Comparison of ENCODE assay signal across 1 cellular context in the genomic region with DNA sequence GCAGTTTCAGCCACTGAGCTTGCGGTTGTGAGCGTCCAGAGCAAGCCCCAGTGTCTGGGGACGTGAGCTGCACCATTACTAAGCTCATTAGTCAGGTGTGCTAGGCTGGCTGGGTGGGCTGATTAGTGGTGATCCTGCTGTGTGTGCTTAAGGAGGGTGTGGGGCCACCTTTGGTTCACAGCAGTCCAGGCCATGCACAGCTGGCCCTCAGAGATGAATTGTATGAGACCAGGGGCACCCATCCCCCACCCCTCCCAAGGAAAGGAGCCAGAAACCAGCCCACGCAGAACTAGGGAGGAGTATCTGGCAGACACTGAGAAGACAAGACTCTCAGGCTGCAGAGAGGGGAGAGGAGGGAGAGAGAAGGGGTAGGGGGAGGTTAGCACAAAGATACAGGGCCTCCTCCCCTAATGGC.
TF ChIP-seq lines count a peak whose summit lies in the region.

No MANE protein-coding gene starts in this region.

TF ChIP-seq in K562, 482 proteins besides CTCF, POLR2A, EP300 and RAD21 (continued from another document and continues in another):
- TF ChIP-seq, protein P1, sequence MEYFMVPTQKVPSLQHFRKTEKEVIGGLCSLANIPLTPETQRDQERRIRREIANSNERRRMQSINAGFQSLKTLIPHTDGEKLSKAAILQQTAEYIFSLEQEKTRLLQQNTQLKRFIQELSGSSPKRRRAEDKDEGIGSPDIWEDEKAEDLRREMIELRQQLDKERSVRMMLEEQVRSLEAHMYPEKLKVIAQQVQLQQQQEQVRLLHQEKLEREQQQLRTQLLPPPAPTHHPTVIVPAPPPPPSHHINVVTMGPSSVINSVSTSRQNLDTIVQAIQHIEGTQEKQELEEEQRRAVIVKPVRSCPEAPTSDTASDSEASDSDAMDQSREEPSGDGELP (CRISPR knock-in tag; IDR thresholded peaks at IDR 0.05; ENCODE audit: borderline replicate concordance): peak; percentile 92
- TF ChIP-seq DACH1 (IDR thresholded peaks at IDR 0.05; ENCODE audit: partially characterized antibody) (peak; percentile 94), ESRRA (IDR thresholded peaks at IDR 0.05; ENCODE audit: borderline replicate concordance, low read depth) (no peak), LARP7 (IDR thresholded peaks at IDR 0.05) (no peak), POU5F1 (IDR thresholded peaks at IDR 0.05; ENCODE audit: borderline replicate concordance, low read depth, low read length, partially characterized antibody) (no peak), CTBP1 (IDR thresholded peaks at IDR 0.05; ENCODE audit: borderline replicate concordance) (peak; percentile 42; the same call in 1 of the 2 replicates), ZBTB1 (CRISPR knock-in tag; IDR thresholded peaks at IDR 0.05; ENCODE audit: borderline replicate concordance, low read depth) (no peak), RBM17 (IDR thresholded peaks at IDR 0.05; ENCODE audit: borderline replicate concordance, low read depth, low read length) (no peak), CCAR2 (IDR thresholded peaks at IDR 0.05; ENCODE audit: low read depth, low read length) (no peak), GATA2 (CRISPR knock-in tag; IDR thresholded peaks at IDR 0.05) (peak; percentile 62), TEAD4 (IDR thresholded peaks at IDR 0.05; ENCODE audit: low read length) (peak; percentile 78), TEAD4 (CRISPR knock-in tag; IDR thresholded peaks at IDR 0.05; ENCODE audit: borderline replicate concordance) (no peak), SIX5 (IDR thresholded peaks at IDR 0.05; ENCODE audit: borderline replicate concordance in 1 of 2, insufficient read depth in 1 of 2, low read depth in 1 of 2, low read length in 2 of 2) (no peak), HDAC1 (IDR thresholded peaks at IDR 0.05) (peak in 1 of 2 experiments; percentile 66; a peak in 2 of 4 replicates), SMAD4 (CRISPR knock-in tag; conservative IDR thresholded peaks at IDR 0.05) (0 out of 2 replicates have a peak, but pooled peaks have one; percentile 20), MAFG (tag; conservative IDR thresholded peaks at IDR 0.05) (no peak), POLR2AphosphoS5 (IDR thresholded peaks at IDR 0.05; ENCODE audit: control insufficient read depth, insufficient read depth, low read depth, low read length) (peak; percentile 83), ZKSCAN1 (IDR thresholded peaks at IDR 0.05; ENCODE audit: low read depth, low read length) (no peak), ETS2 (tag; IDR thresholded peaks at IDR 0.05; ENCODE audit: borderline replicate concordance, poor library complexity, severe bottlenecking) (no peak), ARHGAP35 (IDR thresholded peaks at IDR 0.05; ENCODE audit: partially characterized antibody) (no peak), ETV6 (IDR thresholded peaks at IDR 0.05; ENCODE audit: borderline replicate concordance in 1 of 2, low read depth in 2 of 2, low read length in 1 of 2) (0 out of 4 replicates have a peak, but pooled peaks of 1 of the 2 experiments have one; percentile 43), ETV6 (CRISPR knock-in tag; IDR thresholded peaks at IDR 0.05; ENCODE audit: borderline replicate concordance) (no peak), TAL1 (IDR thresholded peaks at IDR 0.05) (peak; percentile 71), NFIC (IDR thresholded peaks at IDR 0.05) (peak; percentile 90), NR2C1 (IDR thresholded peaks at IDR 0.05) (no peak), NR2C1 (tag; IDR thresholded peaks at IDR 0.05) (no peak), CREM (IDR thresholded peaks at IDR 0.05; ENCODE audit: low read depth) (0 out of 2 replicates have a peak, but pooled peaks have one; percentile 42), EWSR1 (IDR thresholded peaks at IDR 0.05; ENCODE audit: borderline replicate concordance, low read depth, partially characterized antibody) (no peak), NCOR1 (IDR thresholded peaks at IDR 0.05) (peak; percentile 84), GABPA (tag; conservative IDR thresholded peaks at IDR 0.05; ENCODE audit: low read depth) (no peak)
- TF ChIP-seq, protein P2, sequence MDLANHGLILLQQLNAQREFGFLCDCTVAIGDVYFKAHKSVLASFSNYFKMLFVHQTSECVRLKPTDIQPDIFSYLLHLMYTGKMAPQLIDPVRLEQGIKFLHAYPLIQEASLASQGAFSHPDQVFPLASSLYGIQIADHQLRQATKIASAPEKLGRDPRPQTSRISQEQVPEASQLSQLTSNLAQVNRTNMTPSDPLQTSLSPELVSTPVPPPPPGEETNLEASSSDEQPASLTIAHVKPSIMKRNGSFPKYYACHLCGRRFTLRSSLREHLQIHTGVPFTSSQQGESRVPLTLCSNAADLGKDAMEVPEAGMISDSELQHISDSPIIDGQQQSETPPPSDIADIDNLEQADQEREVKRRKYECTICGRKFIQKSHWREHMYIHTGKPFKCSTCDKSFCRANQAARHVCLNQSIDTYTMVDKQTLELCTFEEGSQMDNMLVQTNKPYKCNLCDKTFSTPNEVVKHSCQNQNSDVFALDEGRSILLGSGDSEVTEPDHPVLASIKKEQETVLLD (IDR thresholded peaks at IDR 0.05): peak; percentile 77
- TF ChIP-seq, protein P3, sequence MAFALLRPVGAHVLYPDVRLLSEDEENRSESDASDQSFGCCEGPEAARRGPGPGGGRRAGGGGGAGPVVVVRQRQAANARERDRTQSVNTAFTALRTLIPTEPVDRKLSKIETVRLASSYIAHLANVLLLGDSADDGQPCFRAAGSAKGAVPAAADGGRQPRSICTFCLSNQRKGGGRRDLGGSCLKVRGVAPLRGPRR (CRISPR knock-in tag; IDR thresholded peaks at IDR 0.05): no peak
- TF ChIP-seq, protein P4, sequence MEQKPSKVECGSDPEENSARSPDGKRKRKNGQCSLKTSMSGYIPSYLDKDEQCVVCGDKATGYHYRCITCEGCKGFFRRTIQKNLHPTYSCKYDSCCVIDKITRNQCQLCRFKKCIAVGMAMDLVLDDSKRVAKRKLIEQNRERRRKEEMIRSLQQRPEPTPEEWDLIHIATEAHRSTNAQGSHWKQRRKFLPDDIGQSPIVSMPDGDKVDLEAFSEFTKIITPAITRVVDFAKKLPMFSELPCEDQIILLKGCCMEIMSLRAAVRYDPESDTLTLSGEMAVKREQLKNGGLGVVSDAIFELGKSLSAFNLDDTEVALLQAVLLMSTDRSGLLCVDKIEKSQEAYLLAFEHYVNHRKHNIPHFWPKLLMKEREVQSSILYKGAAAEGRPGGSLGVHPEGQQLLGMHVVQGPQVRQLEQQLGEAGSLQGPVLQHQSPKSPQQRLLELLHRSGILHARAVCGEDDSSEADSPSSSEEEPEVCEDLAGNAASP (IDR thresholded peaks at IDR 0.05): no peak
- TF ChIP-seq, protein P5, sequence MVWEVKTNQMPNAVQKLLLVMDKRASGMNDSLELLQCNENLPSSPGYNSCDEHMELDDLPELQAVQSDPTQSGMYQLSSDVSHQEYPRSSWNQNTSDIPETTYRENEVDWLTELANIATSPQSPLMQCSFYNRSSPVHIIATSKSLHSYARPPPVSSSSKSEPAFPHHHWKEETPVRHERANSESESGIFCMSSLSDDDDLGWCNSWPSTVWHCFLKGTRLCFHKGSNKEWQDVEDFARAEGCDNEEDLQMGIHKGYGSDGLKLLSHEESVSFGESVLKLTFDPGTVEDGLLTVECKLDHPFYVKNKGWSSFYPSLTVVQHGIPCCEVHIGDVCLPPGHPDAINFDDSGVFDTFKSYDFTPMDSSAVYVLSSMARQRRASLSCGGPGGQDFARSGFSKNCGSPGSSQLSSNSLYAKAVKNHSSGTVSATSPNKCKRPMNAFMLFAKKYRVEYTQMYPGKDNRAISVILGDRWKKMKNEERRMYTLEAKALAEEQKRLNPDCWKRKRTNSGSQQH (CRISPR knock-in tag; IDR thresholded peaks at IDR 0.05): no peak
- TF ChIP-seq, protein P6, sequence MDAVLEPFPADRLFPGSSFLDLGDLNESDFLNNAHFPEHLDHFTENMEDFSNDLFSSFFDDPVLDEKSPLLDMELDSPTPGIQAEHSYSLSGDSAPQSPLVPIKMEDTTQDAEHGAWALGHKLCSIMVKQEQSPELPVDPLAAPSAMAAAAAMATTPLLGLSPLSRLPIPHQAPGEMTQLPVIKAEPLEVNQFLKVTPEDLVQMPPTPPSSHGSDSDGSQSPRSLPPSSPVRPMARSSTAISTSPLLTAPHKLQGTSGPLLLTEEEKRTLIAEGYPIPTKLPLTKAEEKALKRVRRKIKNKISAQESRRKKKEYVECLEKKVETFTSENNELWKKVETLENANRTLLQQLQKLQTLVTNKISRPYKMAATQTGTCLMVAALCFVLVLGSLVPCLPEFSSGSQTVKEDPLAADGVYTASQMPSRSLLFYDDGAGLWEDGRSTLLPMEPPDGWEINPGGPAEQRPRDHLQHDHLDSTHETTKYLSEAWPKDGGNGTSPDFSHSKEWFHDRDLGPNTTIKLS (IDR thresholded peaks at IDR 0.05; ENCODE audit: borderline replicate concordance, low read depth): 0 out of 2 replicates have a peak, but pooled peaks have one; percentile 38
- TF ChIP-seq, protein P7, sequence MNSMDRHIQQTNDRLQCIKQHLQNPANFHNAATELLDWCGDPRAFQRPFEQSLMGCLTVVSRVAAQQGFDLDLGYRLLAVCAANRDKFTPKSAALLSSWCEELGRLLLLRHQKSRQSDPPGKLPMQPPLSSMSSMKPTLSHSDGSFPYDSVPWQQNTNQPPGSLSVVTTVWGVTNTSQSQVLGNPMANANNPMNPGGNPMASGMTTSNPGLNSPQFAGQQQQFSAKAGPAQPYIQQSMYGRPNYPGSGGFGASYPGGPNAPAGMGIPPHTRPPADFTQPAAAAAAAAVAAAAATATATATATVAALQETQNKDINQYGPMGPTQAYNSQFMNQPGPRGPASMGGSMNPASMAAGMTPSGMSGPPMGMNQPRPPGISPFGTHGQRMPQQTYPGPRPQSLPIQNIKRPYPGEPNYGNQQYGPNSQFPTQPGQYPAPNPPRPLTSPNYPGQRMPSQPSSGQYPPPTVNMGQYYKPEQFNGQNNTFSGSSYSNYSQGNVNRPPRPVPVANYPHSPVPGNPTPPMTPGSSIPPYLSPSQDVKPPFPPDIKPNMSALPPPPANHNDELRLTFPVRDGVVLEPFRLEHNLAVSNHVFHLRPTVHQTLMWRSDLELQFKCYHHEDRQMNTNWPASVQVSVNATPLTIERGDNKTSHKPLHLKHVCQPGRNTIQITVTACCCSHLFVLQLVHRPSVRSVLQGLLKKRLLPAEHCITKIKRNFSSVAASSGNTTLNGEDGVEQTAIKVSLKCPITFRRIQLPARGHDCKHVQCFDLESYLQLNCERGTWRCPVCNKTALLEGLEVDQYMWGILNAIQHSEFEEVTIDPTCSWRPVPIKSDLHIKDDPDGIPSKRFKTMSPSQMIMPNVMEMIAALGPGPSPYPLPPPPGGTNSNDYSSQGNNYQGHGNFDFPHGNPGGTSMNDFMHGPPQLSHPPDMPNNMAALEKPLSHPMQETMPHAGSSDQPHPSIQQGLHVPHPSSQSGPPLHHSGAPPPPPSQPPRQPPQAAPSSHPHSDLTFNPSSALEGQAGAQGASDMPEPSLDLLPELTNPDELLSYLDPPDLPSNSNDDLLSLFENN (IDR thresholded peaks at IDR 0.05; ENCODE audit: low read depth in 2 of 2, low read length in 2 of 2): no peak
- TF ChIP-seq, protein P8, sequence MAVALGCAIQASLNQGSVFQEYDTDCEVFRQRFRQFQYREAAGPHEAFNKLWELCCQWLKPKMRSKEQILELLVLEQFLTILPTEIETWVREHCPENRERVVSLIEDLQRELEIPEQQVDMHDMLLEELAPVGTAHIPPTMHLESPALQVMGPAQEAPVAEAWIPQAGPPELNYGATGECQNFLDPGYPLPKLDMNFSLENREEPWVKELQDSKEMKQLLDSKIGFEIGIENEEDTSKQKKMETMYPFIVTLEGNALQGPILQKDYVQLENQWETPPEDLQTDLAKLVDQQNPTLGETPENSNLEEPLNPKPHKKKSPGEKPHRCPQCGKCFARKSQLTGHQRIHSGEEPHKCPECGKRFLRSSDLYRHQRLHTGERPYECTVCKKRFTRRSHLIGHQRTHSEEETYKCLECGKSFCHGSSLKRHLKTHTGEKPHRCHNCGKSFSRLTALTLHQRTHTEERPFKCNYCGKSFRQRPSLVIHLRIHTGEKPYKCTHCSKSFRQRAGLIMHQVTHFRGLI (CRISPR knock-in tag; IDR thresholded peaks at IDR 0.05): no peak
- TF ChIP-seq, protein P9, sequence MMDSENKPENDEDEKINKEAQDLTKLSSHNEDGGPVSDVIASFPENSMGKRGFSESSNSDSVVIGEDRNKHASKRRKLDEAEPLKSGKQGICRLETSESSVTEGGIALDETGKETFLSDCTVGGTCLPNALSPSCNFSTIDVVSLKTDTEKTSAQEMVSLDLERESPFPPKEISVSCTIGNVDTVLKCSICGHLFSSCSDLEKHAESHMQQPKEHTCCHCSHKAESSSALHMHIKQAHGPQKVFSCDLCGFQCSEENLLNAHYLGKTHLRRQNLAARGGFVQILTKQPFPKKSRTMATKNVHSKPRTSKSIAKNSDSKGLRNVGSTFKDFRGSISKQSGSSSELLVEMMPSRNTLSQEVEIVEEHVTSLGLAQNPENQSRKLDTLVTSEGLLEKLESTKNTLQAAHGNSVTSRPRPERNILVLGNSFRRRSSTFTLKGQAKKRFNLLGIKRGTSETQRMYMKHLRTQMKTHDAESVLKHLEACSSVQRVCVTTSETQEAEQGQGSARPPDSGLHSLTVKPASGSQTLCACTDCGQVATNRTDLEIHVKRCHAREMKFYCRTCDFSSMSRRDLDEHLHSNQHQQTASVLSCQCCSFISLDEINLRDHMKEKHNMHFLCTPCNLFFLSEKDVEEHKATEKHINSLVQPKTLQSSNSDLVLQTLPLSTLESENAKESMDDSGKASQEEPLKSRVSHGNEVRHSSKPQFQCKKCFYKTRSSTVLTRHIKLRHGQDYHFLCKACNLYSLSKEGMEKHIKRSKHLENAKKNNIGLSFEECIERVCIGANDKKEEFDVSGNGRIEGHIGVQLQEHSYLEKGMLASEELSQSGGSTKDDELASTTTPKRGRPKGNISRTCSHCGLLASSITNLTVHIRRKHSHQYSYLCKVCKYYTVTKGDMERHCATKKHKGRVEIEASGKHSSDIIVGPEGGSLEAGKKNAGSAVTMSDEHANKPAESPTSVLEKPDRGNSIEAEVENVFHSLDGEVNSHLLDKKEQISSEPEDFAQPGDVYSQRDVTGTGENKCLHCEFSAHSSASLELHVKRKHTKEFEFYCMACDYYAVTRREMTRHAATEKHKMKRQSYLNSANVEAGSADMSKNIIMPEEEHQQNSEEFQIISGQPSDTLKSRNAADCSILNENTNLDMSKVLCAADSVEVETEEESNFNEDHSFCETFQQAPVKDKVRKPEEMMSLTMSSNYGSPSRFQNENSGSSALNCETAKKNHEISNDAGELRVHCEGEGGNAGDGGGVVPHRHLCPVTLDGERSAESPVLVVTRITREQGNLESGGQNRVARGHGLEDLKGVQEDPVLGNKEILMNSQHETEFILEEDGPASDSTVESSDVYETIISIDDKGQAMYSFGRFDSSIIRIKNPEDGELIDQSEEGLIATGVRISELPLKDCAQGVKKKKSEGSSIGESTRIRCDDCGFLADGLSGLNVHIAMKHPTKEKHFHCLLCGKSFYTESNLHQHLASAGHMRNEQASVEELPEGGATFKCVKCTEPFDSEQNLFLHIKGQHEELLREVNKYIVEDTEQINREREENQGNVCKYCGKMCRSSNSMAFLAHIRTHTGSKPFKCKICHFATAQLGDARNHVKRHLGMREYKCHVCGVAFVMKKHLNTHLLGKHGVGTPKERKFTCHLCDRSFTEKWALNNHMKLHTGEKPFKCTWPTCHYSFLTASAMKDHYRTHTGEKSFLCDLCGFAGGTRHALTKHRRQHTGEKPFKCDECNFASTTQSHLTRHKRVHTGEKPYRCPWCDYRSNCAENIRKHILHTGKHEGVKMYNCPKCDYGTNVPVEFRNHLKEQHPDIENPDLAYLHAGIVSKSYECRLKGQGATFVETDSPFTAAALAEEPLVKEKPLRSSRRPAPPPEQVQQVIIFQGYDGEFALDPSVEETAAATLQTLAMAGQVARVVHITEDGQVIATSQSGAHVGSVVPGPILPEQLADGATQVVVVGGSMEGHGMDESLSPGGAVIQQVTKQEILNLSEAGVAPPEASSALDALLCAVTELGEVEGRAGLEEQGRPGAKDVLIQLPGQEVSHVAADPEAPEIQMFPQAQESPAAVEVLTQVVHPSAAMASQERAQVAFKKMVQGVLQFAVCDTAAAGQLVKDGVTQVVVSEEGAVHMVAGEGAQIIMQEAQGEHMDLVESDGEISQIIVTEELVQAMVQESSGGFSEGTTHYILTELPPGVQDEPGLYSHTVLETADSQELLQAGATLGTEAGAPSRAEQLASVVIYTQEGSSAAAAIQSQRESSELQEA (IDR thresholded peaks at IDR 0.05; ENCODE audit: low read depth): no peak
